Comparison of ENCODE assay signal across 1 cellular context in the genomic region with DNA sequence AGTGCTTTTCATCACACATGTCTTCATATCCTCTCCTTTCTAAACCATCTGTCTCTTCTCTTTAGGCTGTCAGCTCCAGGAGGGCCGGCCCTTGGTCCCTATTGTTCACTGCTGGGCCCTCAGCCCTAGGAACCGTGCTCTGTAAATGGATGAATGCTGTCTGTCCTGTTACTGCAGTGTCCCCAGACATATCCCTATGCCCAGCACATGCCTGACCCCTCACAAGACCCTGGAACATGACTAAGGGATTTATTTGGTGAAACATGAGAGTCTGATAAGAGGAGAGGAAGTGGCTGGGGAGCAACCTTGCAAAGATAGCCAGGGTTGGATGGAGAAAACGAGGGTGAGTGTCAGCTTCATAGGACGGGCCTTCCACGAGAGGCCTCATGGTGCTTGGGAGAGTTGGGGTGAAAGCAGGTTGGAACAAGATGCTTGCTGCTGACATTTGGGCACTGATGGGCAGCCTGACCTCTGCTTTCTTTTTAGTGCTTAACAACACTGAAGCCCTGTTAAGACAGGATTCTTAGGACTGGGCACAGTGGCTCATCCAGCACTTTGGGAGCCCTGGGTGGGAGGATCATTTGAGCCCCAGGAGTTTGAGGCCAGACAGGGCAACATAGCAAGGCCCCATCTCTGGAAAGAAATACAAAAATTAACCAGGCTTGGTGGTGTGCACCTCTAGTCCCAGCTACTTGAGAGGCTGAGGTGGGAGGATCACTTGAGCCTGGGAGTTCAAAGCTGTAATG.
TF ChIP-seq lines count a peak whose summit lies in the region.

No MANE protein-coding gene starts in this region.

TF ChIP-seq in IMR-90, 13 proteins besides CTCF, POLR2A, EP300 and RAD21 (continued from another document):
- TF ChIP-seq, protein P1, sequence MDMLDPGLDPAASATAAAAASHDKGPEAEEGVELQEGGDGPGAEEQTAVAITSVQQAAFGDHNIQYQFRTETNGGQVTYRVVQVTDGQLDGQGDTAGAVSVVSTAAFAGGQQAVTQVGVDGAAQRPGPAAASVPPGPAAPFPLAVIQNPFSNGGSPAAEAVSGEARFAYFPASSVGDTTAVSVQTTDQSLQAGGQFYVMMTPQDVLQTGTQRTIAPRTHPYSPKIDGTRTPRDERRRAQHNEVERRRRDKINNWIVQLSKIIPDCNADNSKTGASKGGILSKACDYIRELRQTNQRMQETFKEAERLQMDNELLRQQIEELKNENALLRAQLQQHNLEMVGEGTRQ (IDR thresholded peaks at IDR 0.05; ENCODE audit: low read depth, low read length) = no peak
- TF ChIP-seq CEBPB (IDR thresholded peaks at IDR 0.05; ENCODE audit: low read depth, low read length) (no peak), SMC3 (IDR thresholded peaks at IDR 0.05; ENCODE audit: low read depth, low read length) (no peak), MAZ (IDR thresholded peaks at IDR 0.05; ENCODE audit: borderline replicate concordance, low read depth, low read length) (no peak), RFX5 (IDR thresholded peaks at IDR 0.05; ENCODE audit: low read depth, low read length) (no peak), RCOR1 (IDR thresholded peaks at IDR 0.05; ENCODE audit: insufficient replicate concordance, low read length) (no peak)
- TF ChIP-seq, protein P2, sequence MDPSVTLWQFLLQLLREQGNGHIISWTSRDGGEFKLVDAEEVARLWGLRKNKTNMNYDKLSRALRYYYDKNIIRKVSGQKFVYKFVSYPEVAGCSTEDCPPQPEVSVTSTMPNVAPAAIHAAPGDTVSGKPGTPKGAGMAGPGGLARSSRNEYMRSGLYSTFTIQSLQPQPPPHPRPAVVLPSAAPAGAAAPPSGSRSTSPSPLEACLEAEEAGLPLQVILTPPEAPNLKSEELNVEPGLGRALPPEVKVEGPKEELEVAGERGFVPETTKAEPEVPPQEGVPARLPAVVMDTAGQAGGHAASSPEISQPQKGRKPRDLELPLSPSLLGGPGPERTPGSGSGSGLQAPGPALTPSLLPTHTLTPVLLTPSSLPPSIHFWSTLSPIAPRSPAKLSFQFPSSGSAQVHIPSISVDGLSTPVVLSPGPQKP (IDR thresholded peaks at IDR 0.05; ENCODE audit: borderline replicate concordance, low read depth, low read length) = no peak
TF ChIP-seq in IMR-90: peak in this region for 3.
